ENCODE assay signal across 23 cellular contexts in the genomic region with DNA sequence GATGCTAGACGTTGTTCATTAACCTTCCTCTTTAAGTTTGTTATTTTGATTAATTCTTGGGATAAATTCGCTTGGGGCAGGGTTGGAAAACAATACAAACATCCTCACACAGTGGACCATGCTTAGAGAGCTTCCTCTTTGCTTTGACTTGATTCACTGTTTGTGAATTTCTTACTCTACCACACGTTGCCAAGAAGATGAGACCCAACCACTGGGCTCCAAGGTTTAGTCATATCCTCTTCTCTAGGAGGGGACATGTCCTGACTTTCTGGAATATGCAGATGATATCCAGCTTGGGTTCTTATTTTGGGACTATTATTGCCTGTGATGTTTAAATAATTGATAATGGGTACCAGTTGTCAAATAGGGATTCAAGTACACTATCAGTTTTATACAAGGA.
DNase-seq lines count a peak whose midpoint lies in the region; ATAC-seq and TF ChIP-seq lines count a peak whose summit lies in the region.
"Had no signal": no experiment of that assay in that cellular context is flagged by ENCODE, and none has a peak within 500 bp of the region (broad histone marks: within the 10 kb centered on the region; RNA-seq: fewer than 3 reads in every experiment).

No MANE protein-coding gene starts in this region.

- H3K36me3 ChIP-seq in osteoblast (ENCODE audit: insufficient read depth, low read length) (no peaks in the 10 kb centered on the region), heart left ventricle (no peaks in the 10 kb centered on the region)
- H3K36me3 ChIP-seq: BE2C had no signal

- ATAC-seq in activated T-cell treated with anti-CD3 and anti-CD28 coated beads, Interleukin-2, amount 50 U/mL, for 72 hours (replicated peaks in 1 of 2) = no peak
- ATAC-seq in GM21381 (IDR thresholded peaks at IDR 0.05; ENCODE audit: unreplicated experiment) = no peak
- ATAC-seq in heart left ventricle = no peak
- ATAC-seq: GM12878, GM23338, HCT116, Panc1, Right ventricle myocardium inferior had no signal

- H3K4me1 Mint-ChIP-seq in activated T-cell treated with anti-CD3 and anti-CD28 coated beads, Interleukin-2, amount 50 U/mL, for 72 hours (ENCODE audit: low read depth) = no peaks in the 10 kb centered on the region
- H3K4me1 Mint-ChIP-seq: GM23338, IgD-negative memory B cell had no signal

- intact Hi-C loops in heart left ventricle (cut with DNase I) = no loop called here

- H3K4me1 ChIP-seq in osteoblast (ENCODE audit: insufficient read depth, low read length) (peaks cover 34% of the 10 kb centered on the region), heart left ventricle (no peaks in the 10 kb centered on the region)
- H3K4me1 ChIP-seq: BE2C had no signal

- no peak overlapping the region for H3K27ac ChIP-seq in osteoblast (ENCODE audit: low read depth, low read length)
- H3K27ac ChIP-seq in heart left ventricle = no peak overlapping the region

- no peaks in the 10 kb centered on the region for H3K36me3 Mint-ChIP-seq in activated T-cell treated with anti-CD3 and anti-CD28 coated beads, Interleukin-2, amount 50 U/mL, for 72 hours (ENCODE audit: insufficient read depth in 2 of 2)

- no peaks in the 10 kb centered on the region for H3K9me3 ChIP-seq in osteoblast (ENCODE audit: low read depth, low read length)
- peaks cover 0 to 12% (median 0%) of the 10 kb centered on the region in 12 donors for H3K9me3 ChIP-seq in heart left ventricle
- H3K9me3 ChIP-seq: BE2C had no signal

- H3K27ac Mint-ChIP-seq in activated T-cell treated with anti-CD3 and anti-CD28 coated beads, Interleukin-2, amount 50 U/mL, for 72 hours = no peak overlapping the region
- H3K27ac Mint-ChIP-seq: GM23338; IgD-negative memory B cell; T-helper 1 cell treated with Interleukin-12 subunit alpha and Interleukin-12 subunit beta and Interleukin-4 antibody, amounts not matched to agents 30 μg/mL and 1 μg/mL, for 36 hours had no signal

- no peaks in the 10 kb centered on the region for H3K9me3 Mint-ChIP-seq in activated T-cell treated with anti-CD3 and anti-CD28 coated beads, Interleukin-2, amount 50 U/mL, for 72 hours
- H3K9me3 Mint-ChIP-seq: GM23338; T-helper 1 cell treated with Interleukin-12 subunit alpha and Interleukin-12 subunit beta and Interleukin-4 antibody, amounts not matched to agents 30 μg/mL and 1 μg/mL, for 36 hours had no signal

- DNase-seq in EH (ENCODE audit: low read depth) (peak; percentile 62), HT1080 (ENCODE audit: low read depth) (peak; percentile 63), epithelial cell of esophagus (ENCODE audit: low read depth) (peak; percentile 26), osteoblast (ENCODE audit: insufficient read length, low spot score, missing footprints) (no peak), heart left ventricle (no peak)
- no peak for DNase-seq in activated T-cell treated with anti-CD3 and anti-CD28 coated beads, Interleukin-2, amount 50 U/mL, for 72 hours
- DNase-seq: BE2C; MM.1S; NCI-H1092; NCI-H1436 treated with DMSO at 0.1 percent for 48 hours; NCI-H1930; NCI-H2227 treated with DMSO at 0.1 percent for 48 hours; NCI-H510A treated with DMSO at 0.1 percent for 48 hours; NCI-H748 treated with DMSO at 0.1 percent for 48 hours; NK-92 treated with Interleukin-12 subunit alpha and Interleukin-12 subunit beta, amount 100 ng/mL, for 24 hours had no signal

- no peaks in the 10 kb centered on the region for H3K79me2 ChIP-seq in osteoblast (ENCODE audit: insufficient read depth, low read length)

- H3K4me3 ChIP-seq in epithelial cell of esophagus (ENCODE audit: low read length) = no peak overlapping the region
- H3K4me3 ChIP-seq in osteoblast (ENCODE audit: insufficient read depth, low read length) = no peak overlapping the region
- H3K4me3 ChIP-seq in heart left ventricle = no peak overlapping the region
- H3K4me3 ChIP-seq: GM12878, GM23338 had no signal

- TF ChIP-seq CTCF in epithelial cell of esophagus (IDR thresholded peaks at IDR 0.05; ENCODE audit: insufficient read depth, low read depth, low read length, missing control alignments) (no peak), osteoblast (IDR thresholded peaks at IDR 0.05; ENCODE audit: extremely low read depth, low read depth, low read length) (no peak), heart left ventricle (IDR thresholded peaks at IDR 0.05) (no peak)

- peak overlapping the region; percentile 67 for H2AFZ ChIP-seq in osteoblast (ENCODE audit: low read length)
- H2AFZ ChIP-seq: GM23338 had no signal

- H3K4me3 Mint-ChIP-seq in activated T-cell treated with anti-CD3 and anti-CD28 coated beads, Interleukin-2, amount 50 U/mL, for 72 hours = no peak overlapping the region
- H3K4me3 Mint-ChIP-seq: GM23338; IgD-negative memory B cell; T-helper 1 cell treated with Interleukin-12 subunit alpha and Interleukin-12 subunit beta and Interleukin-4 antibody, amounts not matched to agents 30 μg/mL and 1 μg/mL, for 36 hours had no signal

- peaks cover 5% of the 10 kb centered on the region for H3K27me3 Mint-ChIP-seq in activated T-cell treated with anti-CD3 and anti-CD28 coated beads, Interleukin-2, amount 50 U/mL, for 72 hours (ENCODE audit: low read depth)
- H3K27me3 Mint-ChIP-seq: IgD-negative memory B cell had no signal

- 50 to 75% (median 65%) methylated on average over 3 of the region's 3 CpGs for WGBS in heart left ventricle, 4 donors

- H3K27me3 ChIP-seq in osteoblast (ENCODE audit: insufficient read depth, low read length) (no peaks in the 10 kb centered on the region), heart left ventricle (no peaks in the 10 kb centered on the region)
- H3K27me3 ChIP-seq: BE2C had no signal

- no peak overlapping the region for H3K4me2 ChIP-seq in osteoblast (ENCODE audit: insufficient read depth, low read length)
- H3K4me2 ChIP-seq: GM23338 had no signal

- no peak for TF ChIP-seq POLR2A in heart left ventricle (IDR thresholded peaks at IDR 0.05)

- H4K20me1 ChIP-seq in osteoblast (ENCODE audit: insufficient read depth, low read length) = no peaks in the 10 kb centered on the region

Comparison
In these comparisons a context has a peak if more than half of its experiments do, and no peak if none do; other contexts are left out.
1. DNase-seq: peak in EH (single experiment), HT1080 (single experiment) and epithelial cell of esophagus (single experiment); none in osteoblast (single experiment), activated T-cell treated with anti-CD3 and anti-CD28 coated beads, Interleukin-2, amount 50 U/mL, for 72 hours (0 of 2) and heart left ventricle (0 of 5).